In genomic region chr10:131900350-131901152, GRCh38 we compare ENCODE assay signal across 1 cellular context.
A peak's percentile ranks its signal among the peaks of the same experiment; 100 is the strongest.
TF ChIP-seq lines count a peak whose summit lies in the region.

Gene PPP2R2D, plus strand, starts transcription at chr10:131901008. Its CDS starts 141 bp downstream, at chr10:131901149.

TF ChIP-seq in HepG2, 621 proteins besides CTCF, POLR2A, EP300 and RAD21 (continued from another document and continues in another):
- TF ChIP-seq, protein P1, sequence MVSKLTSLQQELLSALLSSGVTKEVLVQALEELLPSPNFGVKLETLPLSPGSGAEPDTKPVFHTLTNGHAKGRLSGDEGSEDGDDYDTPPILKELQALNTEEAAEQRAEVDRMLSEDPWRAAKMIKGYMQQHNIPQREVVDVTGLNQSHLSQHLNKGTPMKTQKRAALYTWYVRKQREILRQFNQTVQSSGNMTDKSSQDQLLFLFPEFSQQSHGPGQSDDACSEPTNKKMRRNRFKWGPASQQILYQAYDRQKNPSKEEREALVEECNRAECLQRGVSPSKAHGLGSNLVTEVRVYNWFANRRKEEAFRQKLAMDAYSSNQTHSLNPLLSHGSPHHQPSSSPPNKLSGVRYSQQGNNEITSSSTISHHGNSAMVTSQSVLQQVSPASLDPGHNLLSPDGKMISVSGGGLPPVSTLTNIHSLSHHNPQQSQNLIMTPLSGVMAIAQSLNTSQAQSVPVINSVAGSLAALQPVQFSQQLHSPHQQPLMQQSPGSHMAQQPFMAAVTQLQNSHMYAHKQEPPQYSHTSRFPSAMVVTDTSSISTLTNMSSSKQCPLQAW (CRISPR knock-in tag; IDR thresholded peaks at IDR 0.05) = 0 out of 2 replicates have a peak, but pooled peaks have one; percentile 49
- TF ChIP-seq MYC (CRISPR knock-in tag; IDR thresholded peaks at IDR 0.05; ENCODE audit: borderline replicate concordance) = peak; percentile 59; the same call in 1 of the 2 replicates
- TF ChIP-seq ETV5 (CRISPR knock-in tag; IDR thresholded peaks at IDR 0.05; ENCODE audit: borderline replicate concordance) = no peak; the same call in 1 of the 2 replicates
- TF ChIP-seq RXRA (CRISPR knock-in tag; IDR thresholded peaks at IDR 0.05) = peak; percentile 18; the same call in 1 of the 2 replicates
- TF ChIP-seq SMARCE1 (IDR thresholded peaks at IDR 0.05; ENCODE audit: borderline replicate concordance) = no peak
- TF ChIP-seq, protein P2, sequence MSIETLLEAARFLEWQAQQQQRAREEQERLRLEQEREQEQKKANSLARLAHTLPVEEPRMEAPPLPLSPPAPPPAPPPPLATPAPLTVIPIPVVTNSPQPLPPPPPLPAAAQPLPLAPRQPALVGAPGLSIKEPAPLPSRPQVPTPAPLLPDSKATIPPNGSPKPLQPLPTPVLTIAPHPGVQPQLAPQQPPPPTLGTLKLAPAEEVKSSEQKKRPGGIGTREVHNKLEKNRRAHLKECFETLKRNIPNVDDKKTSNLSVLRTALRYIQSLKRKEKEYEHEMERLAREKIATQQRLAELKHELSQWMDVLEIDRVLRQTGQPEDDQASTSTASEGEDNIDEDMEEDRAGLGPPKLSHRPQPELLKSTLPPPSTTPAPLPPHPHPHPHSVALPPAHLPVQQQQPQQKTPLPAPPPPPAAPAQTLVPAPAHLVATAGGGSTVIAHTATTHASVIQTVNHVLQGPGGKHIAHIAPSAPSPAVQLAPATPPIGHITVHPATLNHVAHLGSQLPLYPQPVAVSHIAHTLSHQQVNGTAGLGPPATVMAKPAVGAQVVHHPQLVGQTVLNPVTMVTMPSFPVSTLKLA (IDR thresholded peaks at IDR 0.05) = peak; percentile 11; the same call in 1 of the 2 replicates
- TF ChIP-seq PBX3 (CRISPR knock-in tag; IDR thresholded peaks at IDR 0.05; ENCODE audit: borderline replicate concordance) = no peak
- TF ChIP-seq ZHX2 (IDR thresholded peaks at IDR 0.05; ENCODE audit: low read depth) = peak; percentile 87
- 0 out of 2 replicates have a peak, but pooled peaks have one; percentile 43 for TF ChIP-seq ZHX2 (CRISPR knock-in tag; IDR thresholded peaks at IDR 0.05; ENCODE audit: borderline replicate concordance)
- 0 out of 2 replicates have a peak, but pooled peaks have one; percentile 29 for TF ChIP-seq ZNF317 (CRISPR knock-in tag; IDR thresholded peaks at IDR 0.05)
- peak; percentile 50; the same call in 1 of the 2 replicates for TF ChIP-seq KMT2B (CRISPR knock-in tag; IDR thresholded peaks at IDR 0.05)
- TF ChIP-seq ZNF543 (CRISPR knock-in tag; IDR thresholded peaks at IDR 0.05) = no peak
- TF ChIP-seq ZFY (CRISPR knock-in tag; IDR thresholded peaks at IDR 0.05) = peak; percentile 23
- TF ChIP-seq UBTF (CRISPR knock-in tag; IDR thresholded peaks at IDR 0.05) = peak; percentile 39; the same call in 1 of the 2 replicates
- TF ChIP-seq ZSCAN29 (CRISPR knock-in tag; conservative IDR thresholded peaks at IDR 0.05) = no peak
- peak; percentile 50; the same call in 1 of the 2 replicates for TF ChIP-seq TAF1 (CRISPR knock-in tag; IDR thresholded peaks at IDR 0.05)
- TF ChIP-seq ZNF274 (CRISPR knock-in tag; IDR thresholded peaks at IDR 0.05) = no peak; the same call in 1 of the 2 replicates
- TF ChIP-seq, protein P3, sequence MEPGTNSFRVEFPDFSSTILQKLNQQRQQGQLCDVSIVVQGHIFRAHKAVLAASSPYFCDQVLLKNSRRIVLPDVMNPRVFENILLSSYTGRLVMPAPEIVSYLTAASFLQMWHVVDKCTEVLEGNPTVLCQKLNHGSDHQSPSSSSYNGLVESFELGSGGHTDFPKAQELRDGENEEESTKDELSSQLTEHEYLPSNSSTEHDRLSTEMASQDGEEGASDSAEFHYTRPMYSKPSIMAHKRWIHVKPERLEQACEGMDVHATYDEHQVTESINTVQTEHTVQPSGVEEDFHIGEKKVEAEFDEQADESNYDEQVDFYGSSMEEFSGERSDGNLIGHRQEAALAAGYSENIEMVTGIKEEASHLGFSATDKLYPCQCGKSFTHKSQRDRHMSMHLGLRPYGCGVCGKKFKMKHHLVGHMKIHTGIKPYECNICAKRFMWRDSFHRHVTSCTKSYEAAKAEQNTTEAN (CRISPR knock-in tag; conservative IDR thresholded peaks at IDR 0.05) = 0 out of 2 replicates have a peak, but pooled peaks have one; percentile 25
- TF ChIP-seq CREM (IDR thresholded peaks at IDR 0.05) = peak; percentile 64
- TF ChIP-seq CREM (CRISPR knock-in tag; IDR thresholded peaks at IDR 0.05) = peak; percentile 68; the same call in 1 of the 2 replicates
- peak; percentile 35; the same call in 1 of the 2 replicates for TF ChIP-seq MED1 (CRISPR knock-in tag; IDR thresholded peaks at IDR 0.05)
- TF ChIP-seq KLF12 (CRISPR knock-in tag; IDR thresholded peaks at IDR 0.05; ENCODE audit: borderline replicate concordance) = 0 out of 2 replicates have a peak, but pooled peaks have one; percentile 43
- TF ChIP-seq ZNF781 (CRISPR knock-in tag; IDR thresholded peaks at IDR 0.05; ENCODE audit: borderline replicate concordance, not compliant biosample characterization) = peak; percentile 62
- 0 out of 2 replicates have a peak, but pooled peaks have one; percentile 61 for TF ChIP-seq IRX3 (CRISPR knock-in tag; IDR thresholded peaks at IDR 0.05; ENCODE audit: borderline replicate concordance, low read depth)
- no peak for TF ChIP-seq PPARG (CRISPR knock-in tag; conservative IDR thresholded peaks at IDR 0.05)
- no peak; the same call in 1 of the 2 replicates for TF ChIP-seq ZNF790 (CRISPR knock-in tag; IDR thresholded peaks at IDR 0.05; ENCODE audit: borderline replicate concordance)
- peak; percentile 99 for TF ChIP-seq SP4 (CRISPR knock-in tag; IDR thresholded peaks at IDR 0.05)
- TF ChIP-seq THYN1 (CRISPR knock-in tag; IDR thresholded peaks at IDR 0.05; ENCODE audit: borderline replicate concordance, low read depth) = no peak
- no peak for TF ChIP-seq SOX6 (IDR thresholded peaks at IDR 0.05)
- TF ChIP-seq SOX6 (CRISPR knock-in tag; IDR thresholded peaks at IDR 0.05) = 0 out of 2 replicates have a peak, but pooled peaks have one; percentile 23
- TF ChIP-seq NRL (CRISPR knock-in tag; IDR thresholded peaks at IDR 0.05; ENCODE audit: borderline replicate concordance) = peak; percentile 48; the same call in 1 of the 2 replicates
- peak; percentile 68; the same call in 1 of the 2 replicates for TF ChIP-seq POLR2G (IDR thresholded peaks at IDR 0.05; ENCODE audit: low read depth, low read length)
- no peak for TF ChIP-seq ZNF207 (IDR thresholded peaks at IDR 0.05; ENCODE audit: borderline replicate concordance)
- no peak for TF ChIP-seq ZNF136 (CRISPR knock-in tag; IDR thresholded peaks at IDR 0.05; ENCODE audit: low read depth)
- TF ChIP-seq CENPT (CRISPR knock-in tag; IDR thresholded peaks at IDR 0.05; ENCODE audit: low read depth) = no peak
- TF ChIP-seq PITX1 (CRISPR knock-in tag; IDR thresholded peaks at IDR 0.05) = peak; percentile 36; the same call in 1 of the 2 replicates
- TF ChIP-seq RBM22 (optimal IDR thresholded peaks at IDR 0.05; ENCODE audit: low read length) = no peak
- TF ChIP-seq KDM5A (IDR thresholded peaks at IDR 0.05; ENCODE audit: borderline replicate concordance, low read length) = peak; percentile 35; the same call in 1 of the 2 replicates
- peak; percentile 46; the same call in 1 of the 2 replicates for TF ChIP-seq RFX5 (IDR thresholded peaks at IDR 0.05; ENCODE audit: low read depth, low read length)
- TF ChIP-seq AGO1 (IDR thresholded peaks at IDR 0.05; ENCODE audit: low read depth, low read length, poor library complexity, severe bottlenecking) = peak; percentile 39
- TF ChIP-seq, protein P4, sequence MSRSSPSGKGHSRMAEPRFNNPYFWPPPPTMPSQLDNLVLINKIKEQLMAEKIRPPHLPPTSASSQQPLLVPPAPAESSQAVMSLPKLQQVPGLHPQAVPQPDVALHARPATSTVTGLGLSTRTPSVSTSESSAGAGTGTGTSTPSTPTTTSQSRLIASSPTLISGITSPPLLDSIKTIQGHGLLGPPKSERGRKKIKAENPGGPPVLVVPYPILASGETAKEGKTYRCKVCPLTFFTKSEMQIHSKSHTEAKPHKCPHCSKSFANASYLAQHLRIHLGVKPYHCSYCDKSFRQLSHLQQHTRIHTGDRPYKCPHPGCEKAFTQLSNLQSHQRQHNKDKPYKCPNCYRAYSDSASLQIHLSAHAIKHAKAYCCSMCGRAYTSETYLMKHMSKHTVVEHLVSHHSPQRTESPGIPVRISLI (CRISPR knock-in tag; IDR thresholded peaks at IDR 0.05; ENCODE audit: borderline replicate concordance) = peak; percentile 39; the same call in 1 of the 2 replicates
- TF ChIP-seq ZNF605 (CRISPR knock-in tag; IDR thresholded peaks at IDR 0.05) = no peak
- 0 out of 2 replicates have a peak, but pooled peaks have one; percentile 25 for TF ChIP-seq ZNF333 (CRISPR knock-in tag; IDR thresholded peaks at IDR 0.05; ENCODE audit: borderline replicate concordance)
- TF ChIP-seq SIN3A (IDR thresholded peaks at IDR 0.05; ENCODE audit: borderline replicate concordance, low read depth, low read length) = 0 out of 2 replicates have a peak, but pooled peaks have one; percentile 66
- peak; percentile 42; the same call in 1 of the 2 replicates for TF ChIP-seq SALL1 (CRISPR knock-in tag; IDR thresholded peaks at IDR 0.05)
